8 cellular contexts compared by ENCODE assay signal in the genomic region with DNA sequence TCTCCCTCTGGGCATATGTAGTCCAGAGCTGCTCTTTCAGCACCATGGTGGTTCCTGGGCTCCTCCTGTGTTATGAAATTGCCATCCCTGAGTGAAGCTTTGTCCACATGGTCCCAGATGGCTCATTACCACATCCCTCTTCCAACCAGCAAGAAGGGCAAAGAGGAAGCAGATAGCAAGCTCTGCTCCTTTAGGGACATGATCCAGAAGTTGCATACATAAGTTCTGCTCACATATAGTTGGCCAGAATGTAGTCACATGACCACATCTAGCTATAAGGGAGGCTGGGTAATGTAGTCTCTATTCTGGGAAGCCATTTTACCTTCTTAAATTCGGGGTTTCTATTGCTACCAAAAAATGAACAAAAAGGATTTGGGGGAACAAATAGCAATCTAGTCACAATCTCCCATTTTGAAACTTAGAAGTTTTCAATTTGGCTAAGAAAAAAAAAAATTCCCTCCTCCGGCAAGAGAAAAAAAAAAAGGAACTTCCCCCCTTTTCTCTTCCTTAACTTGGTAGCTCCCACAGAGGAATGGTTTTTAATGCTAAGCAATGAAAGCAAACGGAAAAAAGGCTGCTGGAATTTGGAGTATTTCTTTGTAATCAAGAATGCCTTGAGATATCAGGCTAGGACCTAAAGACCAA.
DNase-seq lines count a peak whose midpoint lies in the region; ATAC-seq, FAIRE-seq and TF ChIP-seq lines count a peak whose summit lies in the region.

No MANE protein-coding gene starts in this region.

- H3K36me3 Mint-ChIP-seq in GM23338 (ENCODE audit: low read depth), result peaks cover 4% of the 10 kb centered on the region; the same call in 1 of the 3 replicates
- H3K36me3 Mint-ChIP-seq in natural killer cell treated with Interleukin-12 subunit alpha and Interleukin-12 subunit beta and Interleukin-15 and Interleukin-18, amount 100 ng/mL, for 72 hours, result no peaks in the 10 kb centered on the region

- peak; percentile 83 for FAIRE-seq in endothelial cell of umbilical vein (lab: Jason Lieb, UNC)

- intact Hi-C loops in endothelial cell of umbilical vein (cut with micrococcal nuclease) (no loop called here), vagina (cut with DNase I) (no loop called here)

- DNase-seq in ACHN (peak; percentile 37), GM23338 (ENCODE audit: low spot score) (peak; percentile 74), endothelial cell of umbilical vein (ENCODE audit: low read depth, low spot score) (peak; percentile 78), vagina (ENCODE audit: extremely low spot score in 2 of 2) (no peak)
- no peak for DNase-seq in natural killer cell treated with Interleukin-12 subunit alpha and Interleukin-12 subunit beta and Interleukin-15 and Interleukin-18, amount 100 ng/mL, for 72 hours (ENCODE audit: low spot score)

- H3K9me1 ChIP-seq in endothelial cell of umbilical vein (replicated peaks; ENCODE audit: control insufficient read depth, extremely low read depth, insufficient read depth, low read length), result no peaks in the 10 kb centered on the region

- CTCF ChIA-PET in endothelial cell of umbilical vein (lab: Charles Lee), result interaction anchor here (0.8 to 1.4 kb wide), 3 partner anchors 118 to 345 kb away, joined by 3 to 7 read pairs (median 4); no protein-coding TSS in a partner anchor

- H3K4me2 ChIP-seq in GM23338 (no peak overlapping the region), OCI-LY1 (ENCODE audit: low read length) (peak overlapping the region; percentile 56; the same call in 1 of the 2 replicates), endothelial cell of umbilical vein (ENCODE audit: insufficient read depth, low read length) (peak overlapping the region; percentile 36)

- H3K27me3 ChIP-seq in GM23338 (ENCODE audit: insufficient read depth) (no peaks in the 10 kb centered on the region), OCI-LY1 (ENCODE audit: insufficient read depth, low read length) (no peaks in the 10 kb centered on the region), endothelial cell of umbilical vein (ENCODE audit: control insufficient read depth in 2 of 2, insufficient read depth in 2 of 2, low read length in 2 of 2) (no peaks in the 10 kb centered on the region), vagina (no peaks in the 10 kb centered on the region)

- dilution Hi-C loops in endothelial cell of umbilical vein (cut with MboI; ENCODE audit: extremely low pct_ligation_motif_present, low sequenced_read_pairs), result no loop called here

- no peak overlapping the region for H3K4me3 ChIP-seq in GM23338
- H3K4me3 ChIP-seq in OCI-LY1 (ENCODE audit: low read depth, low read length, poor library complexity, severe bottlenecking), result peak overlapping the region; percentile 43
- H3K4me3 ChIP-seq in endothelial cell of umbilical vein (replicated peaks in 1 of 3; ENCODE audit: insufficient read depth in 1 of 3, low read depth in 1 of 3, low read length in 3 of 3), result no peak overlapping the region
- H3K4me3 ChIP-seq in vagina, result no peak overlapping the region

- H3K27me3 Mint-ChIP-seq in GM23338 (ENCODE audit: insufficient read depth, low read depth, poor library complexity), result no peaks in the 10 kb centered on the region
- peaks cover 0 to 19% of the 10 kb centered on the region in 2 donors for H3K27me3 Mint-ChIP-seq in natural killer cell treated with Interleukin-12 subunit alpha and Interleukin-12 subunit beta and Interleukin-15 and Interleukin-18, amount 100 ng/mL, for 72 hours

- peaks cover 10% of the 10 kb centered on the region for H3K4me1 Mint-ChIP-seq in GM23338
- no peaks in the 10 kb centered on the region for H3K4me1 Mint-ChIP-seq in natural killer cell treated with Interleukin-12 subunit alpha and Interleukin-12 subunit beta and Interleukin-15 and Interleukin-18, amount 100 ng/mL, for 72 hours (ENCODE audit: low read depth in 2 of 2)

- H3K79me2 ChIP-seq in GM23338 (replicated peaks; ENCODE audit: insufficient read depth), result no peaks in the 10 kb centered on the region
- no peaks in the 10 kb centered on the region for H3K79me2 ChIP-seq in OCI-LY1 (ENCODE audit: insufficient read depth, low read length)
- H3K79me2 ChIP-seq in endothelial cell of umbilical vein (ENCODE audit: control insufficient read depth, insufficient read depth, low read length), result no peaks in the 10 kb centered on the region

- H3K36me3 ChIP-seq in GM23338 (ENCODE audit: insufficient read depth), result no peaks in the 10 kb centered on the region
- no peaks in the 10 kb centered on the region for H3K36me3 ChIP-seq in OCI-LY1 (ENCODE audit: insufficient read depth, low read length)
- H3K36me3 ChIP-seq in endothelial cell of umbilical vein (ENCODE audit: control insufficient read depth in 2 of 2, extremely low read depth in 1 of 2, insufficient read depth in 2 of 2, low read length in 2 of 2), result no peaks in the 10 kb centered on the region
- H3K36me3 ChIP-seq in vagina, result no peaks in the 10 kb centered on the region

- ATAC-seq in GM23338 (peak; percentile 97), HG02571 (IDR thresholded peaks at IDR 0.05; ENCODE audit: unreplicated experiment) (no peak), GM21717 (IDR thresholded peaks at IDR 0.05; ENCODE audit: unreplicated experiment) (no peak)
- ATAC-seq in natural killer cell treated with Interleukin-12 subunit alpha and Interleukin-12 subunit beta and Interleukin-15 and Interleukin-18, amount 100 ng/mL, for 72 hours, result peak; percentile 68 to 83

- TF ChIP-seq CTCF in GM23338 (conservative IDR thresholded peaks at IDR 0.05; ENCODE audit: low read depth in 2 of 2), result no peak
- no peak for TF ChIP-seq CTCF in OCI-LY1 (IDR thresholded peaks at IDR 0.05; ENCODE audit: low read length)
- TF ChIP-seq CTCF in endothelial cell of umbilical vein (IDR thresholded peaks at IDR 0.05; ENCODE audit: extremely low read depth in 1 of 2, insufficient read depth in 1 of 2, low read depth in 1 of 2, low read length in 2 of 2), result no peak
- TF ChIP-seq CTCF in vagina (IDR thresholded peaks at IDR 0.05), result no peak

- H3K9ac ChIP-seq in OCI-LY1 (ENCODE audit: low read length) (peak overlapping the region; percentile 29; the same call in 1 of the 2 replicates), endothelial cell of umbilical vein (replicated peaks; ENCODE audit: extremely low read depth, insufficient read depth, low read length) (peak overlapping the region; percentile 9)

- H3F3A ChIP-seq in GM23338 (replicated peaks; ENCODE audit: low read depth) (no peaks in the 10 kb centered on the region), OCI-LY1 (ENCODE audit: insufficient read depth, low read length) (no peaks in the 10 kb centered on the region)

- H3K4me3 Mint-ChIP-seq in GM23338, result peak overlapping the region; percentile 21; the same call in 2 of the 3 replicates
- H3K4me3 Mint-ChIP-seq in natural killer cell treated with Interleukin-12 subunit alpha and Interleukin-12 subunit beta and Interleukin-15 and Interleukin-18, amount 100 ng/mL, for 72 hours, result no peak overlapping the region

- H3K4me1 ChIP-seq in GM23338 (ENCODE audit: insufficient read depth) (peaks cover 4% of the 10 kb centered on the region; the same call in 1 of the 2 replicates), OCI-LY1 (ENCODE audit: insufficient read depth, low read length, severe bottlenecking) (peaks cover 5% of the 10 kb centered on the region), endothelial cell of umbilical vein (ENCODE audit: control insufficient read depth, extremely low read depth, insufficient read depth, low read length) (peaks cover 2% of the 10 kb centered on the region), vagina (no peaks in the 10 kb centered on the region)

- POLR2A ChIA-PET in endothelial cell of umbilical vein (lab: Charles Lee), result interaction anchor here (0.9 to 1.0 kb wide), 2 partner anchors 13 to 88 kb away, joined by 3 read pairs; partner anchors contain the start of gene USP9X

- TF ChIP-seq POLR2A in endothelial cell of umbilical vein (IDR thresholded peaks at IDR 0.05; ENCODE audit: low read depth, low read length) (no peak), vagina (IDR thresholded peaks at IDR 0.05) (no peak)

- H3K9me2 ChIP-seq in GM23338 (ENCODE audit: insufficient read depth), result no peaks in the 10 kb centered on the region
- H3K9me2 ChIP-seq in OCI-LY1 (ENCODE audit: low read depth, low read length), result no peaks in the 10 kb centered on the region

- peak overlapping the region; percentile 89 for H3K27ac Mint-ChIP-seq in GM23338
- H3K27ac Mint-ChIP-seq in natural killer cell treated with Interleukin-12 subunit alpha and Interleukin-12 subunit beta and Interleukin-15 and Interleukin-18, amount 100 ng/mL, for 72 hours, result no peak overlapping the region

- H3K9me3 ChIP-seq in OCI-LY1 (ENCODE audit: low read length) (no peaks in the 10 kb centered on the region), endothelial cell of umbilical vein (replicated peaks; ENCODE audit: control insufficient read depth, insufficient read depth, low read length) (no peaks in the 10 kb centered on the region), vagina (no peaks in the 10 kb centered on the region)

- in situ Hi-C loops in ACHN (cut with HindIII; ENCODE audit: low pct_ligation_motif_present, low pct_unique_long_range_greater_than_20kb, low sequenced_read_pairs), result no loop called here

- H4K20me1 ChIP-seq in GM23338 (replicated peaks; ENCODE audit: insufficient read depth), result no peaks in the 10 kb centered on the region
- no peaks in the 10 kb centered on the region for H4K20me1 ChIP-seq in OCI-LY1 (ENCODE audit: insufficient read depth, low read length)
- no peaks in the 10 kb centered on the region for H4K20me1 ChIP-seq in endothelial cell of umbilical vein (replicated peaks; ENCODE audit: control insufficient read depth, extremely low read depth, insufficient read depth, low read length)

- H2AFZ ChIP-seq in GM23338 (no peak overlapping the region), OCI-LY1 (ENCODE audit: low read length) (peak overlapping the region; percentile 100), endothelial cell of umbilical vein (ENCODE audit: low read depth, low read length) (peak overlapping the region; percentile 75)

- BruUV-seq in endothelial cell of umbilical vein (replicated peaks; lab: Mats Ljungman, UMichigan), result no TSS peak

- H3K9me3 Mint-ChIP-seq in GM23338, result no peaks in the 10 kb centered on the region; the same call in 2 of the 3 replicates
- H3K9me3 Mint-ChIP-seq in natural killer cell treated with Interleukin-12 subunit alpha and Interleukin-12 subunit beta and Interleukin-15 and Interleukin-18, amount 100 ng/mL, for 72 hours, result peaks cover 2% of the 10 kb centered on the region

- H3K27ac ChIP-seq in GM23338 (ENCODE audit: low read depth) (peak overlapping the region; percentile 6; the same call in 1 of the 2 replicates), OCI-LY1 (ENCODE audit: low read depth, low read length, poor library complexity, severe bottlenecking) (no peak overlapping the region), endothelial cell of umbilical vein (ENCODE audit: insufficient read depth, low read depth, low read length) (no peak overlapping the region), vagina (no peak overlapping the region)

TF ChIP-seq in endothelial cell of umbilical vein, 7 proteins besides CTCF, POLR2A, EP300 and RAD21 (continues in another document):
- TF ChIP-seq MYC (IDR thresholded peaks at IDR 0.05; ENCODE audit: low read depth, low read length) (no peak), GATA2 (IDR thresholded peaks at IDR 0.05; ENCODE audit: insufficient read depth, insufficient read length, low read depth, low read length) (no peak), FOS (IDR thresholded peaks at IDR 0.05; ENCODE audit: borderline replicate concordance, insufficient read depth, low read length) (no peak)

Comparison
In these comparisons a context has a peak if more than half of its experiments do, and no peak if none do; other contexts are left out.
1. DNase-seq: peak in ACHN (single experiment), GM23338 (single experiment) and endothelial cell of umbilical vein (single experiment); none in natural killer cell treated with Interleukin-12 subunit alpha and Interleukin-12 subunit beta and Interleukin-15 and Interleukin-18, amount 100 ng/mL, for 72 hours (single experiment) and vagina (0 of 2).
2. ATAC-seq: peak in GM23338 (single experiment) and natural killer cell treated with Interleukin-12 subunit alpha and Interleukin-12 subunit beta and Interleukin-15 and Interleukin-18, amount 100 ng/mL, for 72 hours (2 of 2); none in HG02571 (single experiment) and GM21717 (single experiment).